ENCODE assay signal across 29 cellular contexts in genomic region chr2:235957231-235957630, GRCh38.
"Had no signal": no experiment of that assay in that cellular context is flagged by ENCODE, and none has a peak within 500 bp of the region (broad histone marks: within the 10 kb centered on the region; RNA-seq: fewer than 3 reads in every experiment).

No MANE protein-coding gene starts in this region.

- H3K36me3 ChIP-seq: brain microvascular endothelial cell, gastrocnemius medialis had no signal

- H3K4me2 ChIP-seq: hepatocyte had no signal

- DNase-seq: activated B cell treated with CpG ODN at 0.5 μM for 24 hours; activated CD4-positive, alpha-beta T cell treated with anti-CD3 and anti-CD28 coated beads for 48 hours; activated CD4-positive, alpha-beta T cell treated with anti-CD3 and anti-CD28 coated beads, Interleukin-2, amount 50 U/mL, for 1 hour; activated CD4-positive, alpha-beta T cell treated with anti-CD3 and anti-CD28 coated beads, Interleukin-2, amount 50 U/mL, for 48 hours; activated CD8-positive, alpha-beta memory T cell treated with anti-CD3 and anti-CD28 coated beads for 24 hours; activated CD8-positive, alpha-beta T cell treated with anti-CD3 and anti-CD28 coated beads for 36 hours; activated effector memory CD4-positive, alpha-beta T cell treated with Interleukin-2 at 50 U/mL for 16 hours; activated gamma-delta T cell treated with Interleukin-2 at 50 U/mL for 16 hours; activated naive CD4-positive, alpha-beta T cell treated with anti-CD3 and anti-CD28 coated beads, Interleukin-2, amount 50 U/mL, for 16 hours; activated naive CD4-positive, alpha-beta T cell treated with Interleukin-2 at 50 U/mL for 16 hours; activated T-cell treated with anti-CD3 and anti-CD28 coated beads, Interleukin-2, amount 50 U/mL, for 4 hours; amniotic stem cell; anterior cingulate cortex; brain microvascular endothelial cell; cortex of kidney; dermis blood vessel endothelial cell; effector CD4-positive, alpha-beta T cell; effector memory CD8-positive, alpha-beta T cell; erythroblast; foreskin keratinocyte; gastrocnemius medialis; heart right ventricle; T-helper 17 cell; T1000; WERI-Rb-1 had no signal

- H3K4me1 ChIP-seq: esophagus muscularis mucosa, foreskin keratinocyte, gastrocnemius medialis, heart right ventricle had no signal

- H3K9me3 ChIP-seq: esophagus muscularis mucosa, gastrocnemius medialis, heart right ventricle had no signal

- H3K27me3 ChIP-seq: brain microvascular endothelial cell, esophagus muscularis mucosa, foreskin keratinocyte, gastrocnemius medialis, heart right ventricle, hepatocyte had no signal

- H3K4me3 ChIP-seq: esophagus muscularis mucosa, gastrocnemius medialis, heart right ventricle, hepatocyte had no signal

- H2AFZ ChIP-seq: hepatocyte had no signal

- H3K27ac ChIP-seq: brain microvascular endothelial cell, esophagus muscularis mucosa, foreskin keratinocyte, gastrocnemius medialis, heart right ventricle, hepatocyte, WERI-Rb-1 had no signal

- H3K79me2 ChIP-seq: hepatocyte had no signal

- ATAC-seq: activated CD4-positive, CD25-positive, alpha-beta regulatory T cell treated with anti-CD3 and anti-CD28 coated beads, Interleukin-2, amount 50 U/mL, for 24 hours; activated CD8-positive, alpha-beta T cell treated with anti-CD3 and anti-CD28 coated beads for 36 hours; activated T-cell treated with anti-CD3 and anti-CD28 coated beads, Interleukin-2, amount 50 U/mL, for 4 hours; activated T-helper 17 cell treated with anti-CD3 and anti-CD28 coated beads, Interleukin-2, amount 50 U/mL, for 72 hours; effector memory CD8-positive, alpha-beta T cell; foreskin keratinocyte; gastrocnemius medialis; heart right ventricle; T-helper 17 cell had no signal
